In genomic region chr14:85296466-85297210, GRCh38 we compare ENCODE assay signal across 13 cellular contexts.
DNase-seq lines count a peak whose midpoint lies in the region; ATAC-seq and TF ChIP-seq lines count a peak whose summit lies in the region.
"Had no signal": no experiment of that assay in that cellular context is flagged by ENCODE, and none has a peak within 500 bp of the region (broad histone marks: within the 10 kb centered on the region; RNA-seq: fewer than 3 reads in every experiment).

No MANE protein-coding gene starts in this region.

- dilution Hi-C loops in IMR-90 (cut with HindIII; ENCODE audit: low sequenced_read_pairs, unreplicated experiment): no loop called here

- CTCF ChIA-PET in IMR-90 (lab: Yijun Ruan, JAX): no interaction called here

- H3K27me3 Mint-ChIP-seq in type B pancreatic cell: no peaks in the 10 kb centered on the region

- no peak overlapping the region for H2AFZ ChIP-seq in IMR-90 (replicated peaks; ENCODE audit: low read length, poor library complexity)

- no CpG with 5 or more reads among the region's 3 CpGs for WGBS in IMR-90 (ENCODE audit: extremely low coverage in 2 of 2, insufficient read length in 1 of 2), 2 experiments

- H3K36me3 Mint-ChIP-seq in type B pancreatic cell: peaks cover 6% of the 10 kb centered on the region

- no peak overlapping the region for H3K18ac ChIP-seq in IMR-90 (ENCODE audit: low read depth, low read length)

- in situ Hi-C loops in IMR-90 (cut with MboI; ENCODE audit: low sequenced_read_pairs): no loop called here

- no peak overlapping the region for H2BK20ac ChIP-seq in IMR-90 (ENCODE audit: low read depth, low read length)

- intact Hi-C loops in IMR-90 (cut with micrococcal nuclease): no loop called here
- intact Hi-C loops in head of caudate nucleus (cut with DNase I): no loop called here

- H2BK15ac ChIP-seq in IMR-90 (ENCODE audit: low read depth, low read length): no peak overlapping the region

- H3K4me3 ChIP-seq in AG10803 (ENCODE audit: low read length) (no peak overlapping the region), IMR-90 (ENCODE audit: insufficient read depth, low read depth, low read length) (no peak overlapping the region)

- no peak overlapping the region for H3K56ac ChIP-seq in IMR-90 (ENCODE audit: extremely low read depth, insufficient read depth, low read length)

- H2BK120ac ChIP-seq in IMR-90 (ENCODE audit: low read depth, low read length): no peak overlapping the region

- H3K9me3 ChIP-seq in IMR-90 (ENCODE audit: control insufficient read depth, insufficient read depth, low read length): peaks cover 3% of the 10 kb centered on the region; the same call in 1 of the 2 replicates

- no peak for TF ChIP-seq RAD21 in IMR-90 (IDR thresholded peaks at IDR 0.05; ENCODE audit: low read length)

- H3K79me1 ChIP-seq in IMR-90 (ENCODE audit: low read depth in 1 of 2, low read length in 2 of 2): no peaks in the 10 kb centered on the region

- H3K36me3 ChIP-seq in IMR-90 (ENCODE audit: control insufficient read depth, insufficient read depth, low read length): no peaks in the 10 kb centered on the region

- H3K23ac ChIP-seq in IMR-90 (ENCODE audit: low read depth, low read length): no peak overlapping the region

- no peaks in the 10 kb centered on the region for H3K4me1 Mint-ChIP-seq in type B pancreatic cell (ENCODE audit: unreplicated experiment)

- no peak overlapping the region for H3K4me3 Mint-ChIP-seq in type B pancreatic cell

- TF ChIP-seq POLR2A in IMR-90 (IDR thresholded peaks at IDR 0.05; ENCODE audit: low read depth, low read length): no peak

- no peak overlapping the region for H3K9ac ChIP-seq in IMR-90 (ENCODE audit: low read depth, low read length)

- H3K27ac ChIP-seq in IMR-90 (ENCODE audit: insufficient read depth, low read length): peak overlapping the region; percentile 55; the same call in 1 of the 2 replicates

- no peak overlapping the region for H3K27ac Mint-ChIP-seq in type B pancreatic cell

- H4K5ac ChIP-seq in IMR-90 (ENCODE audit: low read depth, low read length): no peak overlapping the region

- H4K91ac ChIP-seq in IMR-90 (ENCODE audit: insufficient read depth, low read depth, low read length): no peak overlapping the region

- no peaks in the 10 kb centered on the region for H4K20me1 ChIP-seq in IMR-90 (ENCODE audit: insufficient read depth, low read length)

- peak; percentile 64 for DNase-seq in AG10803 (ENCODE audit: low read depth)
- DNase-seq in IMR-90: peak; percentile 70
- peak; percentile 42 for DNase-seq in astrocyte of the hippocampus (ENCODE audit: low read depth, low spot score)
- DNase-seq in kidney tubule cell (ENCODE audit: low spot score): peak; percentile 35
- no peak for DNase-seq in NOMO-1 (lab: John Stamatoyannopoulos, UW; ENCODE audit: unreplicated experiment in 2 of 2)
- DNase-seq in type B pancreatic cell (ENCODE audit: extremely low spot score, unreplicated experiment): no peak
- no peak for DNase-seq in head of caudate nucleus
- DNase-seq: aorta, C1 segment of cervical spinal cord, left cardiac atrium, NCI-H1048, NCI-H82 had no signal

- no peak overlapping the region for H4K8ac ChIP-seq in IMR-90 (ENCODE audit: low read depth in 2 of 2, low read length in 2 of 2)

- H2AK5ac ChIP-seq in IMR-90 (ENCODE audit: low read depth, low read length): no peak overlapping the region

- no peak overlapping the region for H3K14ac ChIP-seq in IMR-90 (replicated peaks; ENCODE audit: low read depth, low read length)

- BruUV-seq in IMR-90 (replicated peaks; lab: Mats Ljungman, UMichigan): no TSS peak

- H3K4me1 ChIP-seq in IMR-90 (ENCODE audit: control insufficient read depth, insufficient read depth, low read length): no peaks in the 10 kb centered on the region

- no peak overlapping the region for H3K4me2 ChIP-seq in IMR-90 (ENCODE audit: low read depth, low read length)

- H3K4ac ChIP-seq in IMR-90 (ENCODE audit: low read depth, low read length): no peak overlapping the region

- ATAC-seq in IMR-90 (ENCODE audit: low read depth) (peak; percentile 95), GM21515 (IDR thresholded peaks at IDR 0.05; ENCODE audit: unreplicated experiment) (no peak)

- no peak for TF ChIP-seq CTCF in AG10803 (conservative IDR thresholded peaks at IDR 0.05; ENCODE audit: low read length)
- no peak for TF ChIP-seq CTCF in IMR-90 (conservative IDR thresholded peaks at IDR 0.05; ENCODE audit: low read depth, low read length)
- TF ChIP-seq CTCF in type B pancreatic cell (conservative IDR thresholded peaks at IDR 0.05): no peak

- no peaks in the 10 kb centered on the region for H3K27me3 ChIP-seq in IMR-90 (ENCODE audit: control insufficient read depth, insufficient read depth, low read length)

- no peaks in the 10 kb centered on the region for H3K9me3 Mint-ChIP-seq in type B pancreatic cell

- H3K9me1 ChIP-seq in IMR-90 (ENCODE audit: insufficient read depth, low read length): no peaks in the 10 kb centered on the region

- H2AK9ac ChIP-seq in IMR-90 (replicated peaks; ENCODE audit: low read depth, low read length, poor library complexity): no peak overlapping the region

- POLR2A ChIA-PET in IMR-90 (lab: Charles Lee; ENCODE audit: unreplicated experiment): no interaction called here

- H2BK5ac ChIP-seq in IMR-90 (ENCODE audit: low read depth, low read length, poor library complexity, severe bottlenecking): peak overlapping the region; percentile 39

TF ChIP-seq in IMR-90, 13 proteins besides CTCF, POLR2A, EP300 and RAD21:
- peak; percentile 79 for TF ChIP-seq CEBPB (IDR thresholded peaks at IDR 0.05; ENCODE audit: low read depth, low read length)
- no peak for TF ChIP-seq MXI1 (IDR thresholded peaks at IDR 0.05; ENCODE audit: borderline replicate concordance, low read depth, low read length)
- TF ChIP-seq SMC3 (IDR thresholded peaks at IDR 0.05; ENCODE audit: low read depth, low read length): no peak
- TF ChIP-seq ELK1 (IDR thresholded peaks at IDR 0.05; ENCODE audit: borderline replicate concordance, low read depth, low read length): no peak
- no peak for TF ChIP-seq MAZ (IDR thresholded peaks at IDR 0.05; ENCODE audit: borderline replicate concordance, low read depth, low read length)
- TF ChIP-seq BHLHE40 (IDR thresholded peaks at IDR 0.05; ENCODE audit: low read depth, low read length): no peak
- TF ChIP-seq CHD1 (IDR thresholded peaks at IDR 0.05; ENCODE audit: low read depth, low read length): no peak
- no peak for TF ChIP-seq MAFK (IDR thresholded peaks at IDR 0.05; ENCODE audit: low read depth, low read length)
- TF ChIP-seq RFX5 (IDR thresholded peaks at IDR 0.05; ENCODE audit: low read depth, low read length): no peak
- no peak for TF ChIP-seq USF2 (IDR thresholded peaks at IDR 0.05; ENCODE audit: low read depth, low read length)
- TF ChIP-seq NFE2L2 (IDR thresholded peaks at IDR 0.05; ENCODE audit: low read depth, low read length): no peak
- TF ChIP-seq RCOR1 (IDR thresholded peaks at IDR 0.05; ENCODE audit: insufficient replicate concordance, low read length): no peak
- TF ChIP-seq FOS (IDR thresholded peaks at IDR 0.05; ENCODE audit: low read depth, low read length): 0 out of 2 replicates have a peak, but pooled peaks have one; percentile 46

Comparison
In these comparisons a context has a peak if more than half of its experiments do, and no peak if none do; other contexts are left out.
1. DNase-seq: peak in AG10803 (single experiment), IMR-90 (single experiment), astrocyte of the hippocampus (single experiment) and kidney tubule cell (single experiment); none in NOMO-1 (0 of 2), type B pancreatic cell (single experiment) and head of caudate nucleus (0 of 42).